24 cellular contexts compared by ENCODE assay signal in genomic region chr4:20454440-20455037, GRCh38.
DNase-seq lines count a peak whose midpoint lies in the region; ATAC-seq and TF ChIP-seq lines count a peak whose summit lies in the region.
"Had no signal": no experiment of that assay in that cellular context is flagged by ENCODE, and none has a peak within 500 bp of the region (broad histone marks: within the 10 kb centered on the region; RNA-seq: fewer than 3 reads in every experiment).

No MANE protein-coding gene starts in this region.

- H3K27ac Mint-ChIP-seq in activated T-helper 17 cell treated with anti-CD3 and anti-CD28 coated beads, Interleukin-2, amount 50 U/mL, for 72 hours = no peak overlapping the region
- H3K27ac Mint-ChIP-seq: CD14-positive monocyte; CD4-positive, alpha-beta T cell; HFFc6 had no signal

- POLR2A ChIA-PET in SK-N-SH (lab: Yijun Ruan, JAX) = no interaction called here

- H3K27ac ChIP-seq in SK-N-SH (ENCODE audit: low read depth in 2 of 2, low read length in 1 of 2) = no peak overlapping the region
- H3K27ac ChIP-seq: 22Rv1; BLaER1 treated with 17β-estradiol and CSF1 and Interleukin-3, amounts not matched to agents 10 nM and 100 nM; GM23248 had no signal

- 81% methylated on average over 3 of the region's 3 CpGs for WGBS in SK-N-SH (ENCODE audit: low lambda C conversion rate)

- peaks cover 12% of the 10 kb centered on the region for H3F3A ChIP-seq in SK-N-SH (replicated peaks; ENCODE audit: insufficient read depth)

- no peaks in the 10 kb centered on the region for H3K9me2 ChIP-seq in SK-N-SH

- no peaks in the 10 kb centered on the region for H3K27me3 Mint-ChIP-seq in activated T-helper 17 cell treated with anti-CD3 and anti-CD28 coated beads, Interleukin-2, amount 50 U/mL, for 72 hours
- H3K27me3 Mint-ChIP-seq: CD4-positive, alpha-beta T cell; CD8-positive, alpha-beta memory T cell had no signal

- no peak for TF ChIP-seq EP300 in SK-N-SH (IDR thresholded peaks at IDR 0.05; ENCODE audit: borderline replicate concordance in 1 of 2, low read depth in 1 of 2, low read length in 1 of 2)

- no peak for TF ChIP-seq RAD21 in SK-N-SH (IDR thresholded peaks at IDR 0.05; ENCODE audit: low read length)

- no peaks in the 10 kb centered on the region for H3K4me1 Mint-ChIP-seq in activated T-helper 17 cell treated with anti-CD3 and anti-CD28 coated beads, Interleukin-2, amount 50 U/mL, for 72 hours
- H3K4me1 Mint-ChIP-seq: CD14-positive monocyte; CD8-positive, alpha-beta memory T cell had no signal

- no peaks in the 10 kb centered on the region for H3K9me3 ChIP-seq in SK-N-SH
- H3K9me3 ChIP-seq: BE2C; BLaER1 treated with 17β-estradiol and CSF1 and Interleukin-3, amounts not matched to agents 10 nM and 100 nM had no signal

- H3K79me2 ChIP-seq in SK-N-SH (ENCODE audit: insufficient read depth) = peaks cover 19% of the 10 kb centered on the region

- no peaks in the 10 kb centered on the region for H3K36me3 Mint-ChIP-seq in activated T-helper 17 cell treated with anti-CD3 and anti-CD28 coated beads, Interleukin-2, amount 50 U/mL, for 72 hours (ENCODE audit: low read depth)
- H3K36me3 Mint-ChIP-seq: CD14-positive monocyte; CD8-positive, alpha-beta memory T cell had no signal

- peaks cover 0 to 9% of the 10 kb centered on the region in 2 experiments; a peak in 2 of 4 replicates for H3K4me1 ChIP-seq in SK-N-SH (ENCODE audit: control insufficient read depth in 1 of 2, insufficient read depth in 2 of 2, low read depth in 1 of 2, low read length in 1 of 2)
- H3K4me1 ChIP-seq: BLaER1 treated with 17β-estradiol and CSF1 and Interleukin-3, amounts not matched to agents 10 nM and 100 nM had no signal

- H3K36me3 ChIP-seq in SK-N-SH (replicated peaks in 1 of 2; ENCODE audit: control insufficient read depth in 1 of 2, insufficient read depth in 2 of 2, low read length in 1 of 2) = peaks cover 0 to 4% of the 10 kb centered on the region in 2 experiments
- H3K36me3 ChIP-seq: BE2C; BLaER1 treated with 17β-estradiol and CSF1 and Interleukin-3, amounts not matched to agents 10 nM and 100 nM had no signal

- H3K4me3 Mint-ChIP-seq in activated T-helper 17 cell treated with anti-CD3 and anti-CD28 coated beads, Interleukin-2, amount 50 U/mL, for 72 hours = no peak overlapping the region
- H3K4me3 Mint-ChIP-seq: CD14-positive monocyte; CD4-positive, alpha-beta T cell; CD8-positive, alpha-beta memory T cell; HFFc6 had no signal

- no peak overlapping the region for H3K4me3 ChIP-seq in SK-N-SH (ENCODE audit: low read depth in 2 of 2, low read length in 1 of 2)
- H3K4me3 ChIP-seq: BLaER1 treated with 17β-estradiol and CSF1 and Interleukin-3, amounts not matched to agents 10 nM and 100 nM; GM12878; GM23248 had no signal

- H4K20me1 ChIP-seq in SK-N-SH (ENCODE audit: insufficient read depth) = peaks cover 6% of the 10 kb centered on the region; the same call in 1 of the 2 replicates

- ATAC-seq in SK-N-SH treated with all-trans-retinoic acid at 6 μM for 48 hours = no peak
- ATAC-seq in activated T-helper 17 cell treated with anti-CD3 and anti-CD28 coated beads, Interleukin-2, amount 50 U/mL, for 72 hours (replicated peaks) = no peak
- ATAC-seq: GM12878 had no signal

- TF ChIP-seq CTCF in SK-N-SH (IDR thresholded peaks at IDR 0.05) = no peak

- CTCF ChIA-PET in SK-N-SH (lab: Yijun Ruan, JAX) = no interaction called here

- H3K9ac ChIP-seq in SK-N-SH = no peak overlapping the region
- H3K9ac ChIP-seq: BLaER1 treated with 17β-estradiol and CSF1 and Interleukin-3, amounts not matched to agents 10 nM and 100 nM; GM23248 had no signal

- H3K27me3 ChIP-seq in SK-N-SH (ENCODE audit: insufficient read depth) = no peaks in the 10 kb centered on the region
- H3K27me3 ChIP-seq: BE2C; BLaER1 treated with 17β-estradiol and CSF1 and Interleukin-3, amounts not matched to agents 10 nM and 100 nM had no signal

- no peak overlapping the region for H2AFZ ChIP-seq in SK-N-SH (ENCODE audit: low read depth)
- H2AFZ ChIP-seq: GM23248 had no signal

- H3K4me2 ChIP-seq in SK-N-SH = no peak overlapping the region
- H3K4me2 ChIP-seq: BLaER1 treated with 17β-estradiol and CSF1 and Interleukin-3, amounts not matched to agents 10 nM and 100 nM had no signal

- DNase-seq in DMS79 treated with DMSO at 0.1 percent for 48 hours (lab: John Stamatoyannopoulos, UW) = peak; percentile 28
- no peak for DNase-seq in DMS79 (lab: John Stamatoyannopoulos, UW)
- DNase-seq in SK-N-SH = no peak
- DNase-seq in OCI-M1 (lab: John Stamatoyannopoulos, UW) = peak; percentile 3
- no peak for DNase-seq in D341Med (ENCODE audit: low spot score)
- no peak for DNase-seq in NK-92 treated with Interleukin-12 subunit alpha and Interleukin-12 subunit beta, amount 100 ng/mL, for 24 hours (lab: John Stamatoyannopoulos, UW)
- DNase-seq: ACHN; AML-193; BE2C; CD4-positive, alpha-beta T cell; CD8-positive, alpha-beta memory T cell; DMS53; EL; GDM1; GM23248; H7; HCEC 1CT; HFFc6 had no signal

- no peaks in the 10 kb centered on the region for H3K9me3 Mint-ChIP-seq in activated T-helper 17 cell treated with anti-CD3 and anti-CD28 coated beads, Interleukin-2, amount 50 U/mL, for 72 hours
- H3K9me3 Mint-ChIP-seq: CD14-positive monocyte; CD4-positive, alpha-beta T cell; HFFc6 had no signal

TF ChIP-seq in SK-N-SH treated with all-trans-retinoic acid at 6 μM for 48 hours, 23 proteins besides CTCF, POLR2A, EP300 and RAD21:
- TF ChIP-seq ISL1 (CRISPR knock-in tag; IDR thresholded peaks at IDR 0.05) = peak; percentile 46
- no peak for TF ChIP-seq POU6F1 (CRISPR knock-in tag; IDR thresholded peaks at IDR 0.05; ENCODE audit: borderline replicate concordance, low read depth)
- no peak for TF ChIP-seq PPARA (CRISPR knock-in tag; IDR thresholded peaks at IDR 0.05; ENCODE audit: borderline replicate concordance)
- peak; percentile 63; the same call in 1 of the 2 replicates for TF ChIP-seq ZC3H10 (CRISPR knock-in tag; IDR thresholded peaks at IDR 0.05)
- no peak for TF ChIP-seq TCF4 (CRISPR knock-in tag; IDR thresholded peaks at IDR 0.05; ENCODE audit: borderline replicate concordance)
- TF ChIP-seq TOX (CRISPR knock-in tag; IDR thresholded peaks at IDR 0.05; ENCODE audit: borderline replicate concordance) = no peak
- TF ChIP-seq ZNF70 (CRISPR knock-in tag; IDR thresholded peaks at IDR 0.05) = no peak

TF ChIP-seq in SK-N-SH, 30 proteins besides CTCF, POLR2A, EP300 and RAD21 (continues in another document):
- TF ChIP-seq NRF1 (IDR thresholded peaks at IDR 0.05; ENCODE audit: low read depth, low read length) (no peak), PBX3 (IDR thresholded peaks at IDR 0.05) (no peak), TAF1 (IDR thresholded peaks at IDR 0.05; ENCODE audit: borderline replicate concordance, low read depth, low read length) (no peak), FOXM1 (IDR thresholded peaks at IDR 0.05; ENCODE audit: low read depth) (no peak), JUND (IDR thresholded peaks at IDR 0.05) (no peak), SIN3A (IDR thresholded peaks at IDR 0.05; ENCODE audit: borderline replicate concordance, low read depth, low read length) (no peak), TCF12 (IDR thresholded peaks at IDR 0.05) (no peak), REST (IDR thresholded peaks at IDR 0.05; ENCODE audit: low read depth, low read length) (no peak), SMC3 (IDR thresholded peaks at IDR 0.05; ENCODE audit: low read depth, low read length) (no peak), CHD2 (IDR thresholded peaks at IDR 0.05; ENCODE audit: low read length, partially characterized antibody) (no peak)

Comparison
In these comparisons a context has a peak if more than half of its experiments do, and no peak if none do; other contexts are left out.
1. DNase-seq: peak in DMS79 treated with DMSO at 0.1 percent for 48 hours (single experiment) and OCI-M1 (single experiment); none in DMS79 (single experiment), SK-N-SH (single experiment), D341Med (single experiment) and NK-92 treated with Interleukin-12 subunit alpha and Interleukin-12 subunit beta, amount 100 ng/mL, for 24 hours (single experiment).